ENCODE assay signal across 9 cellular contexts in the genomic region with DNA sequence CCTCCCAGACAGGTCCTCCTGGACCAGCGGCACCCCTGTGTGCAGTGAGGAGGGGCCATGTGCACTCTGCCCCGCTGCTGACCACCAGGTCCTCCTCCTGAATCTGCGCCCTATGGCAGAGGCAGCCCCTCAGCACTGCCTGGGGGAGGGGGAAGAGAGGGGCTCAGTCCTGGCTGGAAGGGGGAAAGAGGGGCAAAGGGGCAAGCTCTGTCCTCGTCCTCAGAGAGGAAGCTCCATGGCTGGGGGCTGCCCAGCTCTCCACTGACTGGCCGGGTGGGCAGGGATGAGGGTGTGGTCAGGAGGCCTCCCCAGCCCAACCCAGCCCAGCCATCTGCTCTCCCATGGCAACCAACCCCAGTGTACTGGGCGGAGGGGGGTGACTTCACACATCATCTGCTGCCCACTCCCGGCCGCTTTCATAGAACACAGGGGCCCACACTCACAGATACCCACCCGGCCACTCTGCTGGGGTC. TPM values are rescaled to one million over a fixed set of nuclear protein-coding genes. Genes with fewer than 3 reads are reported as not detected.
DNase-seq lines count a peak whose midpoint lies in the region; TF ChIP-seq lines count a peak whose summit lies in the region.
"Had no signal": no experiment of that assay in that cellular context is flagged by ENCODE, and none has a peak within 500 bp of the region (broad histone marks: within the 10 kb centered on the region; RNA-seq: fewer than 3 reads in every experiment).

No MANE protein-coding gene starts in this region.

- intact Hi-C loops in ascending aorta (cut with DNase I): no loop called here

- no peaks in the 10 kb centered on the region for H3K27me3 ChIP-seq in H7 (ENCODE audit: control insufficient read depth, insufficient read depth, low read length)
- H3K27me3 ChIP-seq in ascending aorta: no peaks in the 10 kb centered on the region
- H3K27me3 ChIP-seq in iPS-18a (ENCODE audit: control insufficient read depth, insufficient read depth, low read length): no peaks in the 10 kb centered on the region
- H3K27me3 ChIP-seq in skeletal muscle tissue (ENCODE audit: control insufficient read depth in 3 of 3, insufficient read depth in 3 of 3, low read length in 3 of 3): no peaks in the 10 kb centered on the region

- H3K27ac ChIP-seq in ascending aorta (peak overlapping the region; percentile 83 to 94), iPS-18a (ENCODE audit: low read length) (no peak overlapping the region), skeletal muscle tissue (ENCODE audit: low read depth, low read length) (peak overlapping the region; percentile 83)

- no peak for TF ChIP-seq CTCF in ascending aorta (IDR thresholded peaks at IDR 0.05)

- no peaks in the 10 kb centered on the region for H3K9me3 ChIP-seq in ascending aorta
- H3K9me3 ChIP-seq in iPS-18a (ENCODE audit: control insufficient read depth, low read depth, low read length): no peaks in the 10 kb centered on the region
- no peaks in the 10 kb centered on the region for H3K9me3 ChIP-seq in skeletal muscle tissue (ENCODE audit: control insufficient read depth in 3 of 3, low read length in 3 of 3)

- in situ Hi-C loops in KBM-7 (cut with MboI; ENCODE audit: low pct_unique_long_range_greater_than_20kb, low sequenced_read_pairs): no loop called here

- H3K4me1 ChIP-seq in ascending aorta (peaks cover 54 to 94% of the 10 kb centered on the region in 2 donors), iPS-18a (ENCODE audit: control insufficient read depth, low read depth, low read length) (peaks cover 64% of the 10 kb centered on the region), skeletal muscle tissue (ENCODE audit: control insufficient read depth in 3 of 3, insufficient read depth in 3 of 3, low read length in 3 of 3) (peaks cover 81 to 90% (median 81%) of the 10 kb centered on the region in 3 donors)

- DNase-seq in H7 (peak; percentile 88), ascending aorta (ENCODE audit: low spot score in 2 of 2) (peak in 1 of 2 donors; percentile 79), KBM-7 (no peak), NCI-H1436 treated with DMSO at 0.1 percent for 48 hours (lab: John Stamatoyannopoulos, UW) (no peak), OCI-M1 (lab: John Stamatoyannopoulos, UW) (no peak)
- no peak for DNase-seq in activated CD8-positive, alpha-beta memory T cell treated with anti-CD3 and anti-CD28 coated beads, Interleukin-2, amount 50 U/mL, for 4 hours

- H3K9ac ChIP-seq in iPS-18a (ENCODE audit: low read length): peak overlapping the region; percentile 5
- peak overlapping the region; percentile 53 to 74 (median 70) for H3K9ac ChIP-seq in skeletal muscle tissue (ENCODE audit: low read depth in 1 of 3, low read length in 3 of 3)

- H3K4me3 ChIP-seq in H7 (ENCODE audit: insufficient read depth, low read depth, low read length) (no peak overlapping the region), ascending aorta (peak overlapping the region; percentile 20 to 41), iPS-18a (ENCODE audit: low read length) (no peak overlapping the region), skeletal muscle tissue (ENCODE audit: low read length in 3 of 3) (peak overlapping the region in 1 of 3 donors; percentile 22)

- H3K36me3 ChIP-seq in H7 (replicated peaks; ENCODE audit: control insufficient read depth, insufficient read depth, low read length): no peaks in the 10 kb centered on the region; the same call in 1 of the 2 replicates
- no peaks in the 10 kb centered on the region for H3K36me3 ChIP-seq in ascending aorta
- no peaks in the 10 kb centered on the region for H3K36me3 ChIP-seq in iPS-18a (ENCODE audit: control insufficient read depth, low read depth, low read length)
- peaks cover 0 to 2% (median 0%) of the 10 kb centered on the region in 3 donors for H3K36me3 ChIP-seq in skeletal muscle tissue (ENCODE audit: control insufficient read depth in 3 of 3, insufficient read depth in 3 of 3, low read length in 3 of 3)

RNA-seq across cellular contexts. Expression of gene BCAR1, which starts 5.5 kb away (rescaled TPM):
- total RNA-seq in H7 (2014; rRNA removed; shearing (Covaris generic)): 63.0 and 68.4 TPM in 2 replicates
- total RNA-seq in ascending aorta (243 TPM), skeletal muscle tissue (19.3 TPM)

RNA-seq across cellular contexts. Expression of gene CTRB1, which starts 38.1 kb away (rescaled TPM):
- not detected in 2 replicates for total RNA-seq in H7 (2014; rRNA removed; shearing (Covaris generic))
- total RNA-seq in ascending aorta: not detected
- not detected for total RNA-seq in skeletal muscle tissue
- total RNA-seq: NCI-H460 had no signal

RNA-seq across cellular contexts. Expression of gene CTRB2, which starts 49.9 kb away (rescaled TPM):
- not detected in 2 replicates for total RNA-seq in H7 (2014; rRNA removed; shearing (Covaris generic))
- total RNA-seq in ascending aorta: not detected
- total RNA-seq in skeletal muscle tissue: not detected
- total RNA-seq: NCI-H460 had no signal

Comparison
In these comparisons a context has a peak if more than half of its experiments do, and no peak if none do; other contexts are left out.
1. H3K4me3 ChIP-seq: peak in ascending aorta (2 of 2); none in H7 (single experiment) and iPS-18a (single experiment).